15 cellular contexts compared by ENCODE assay signal in the genomic region with DNA sequence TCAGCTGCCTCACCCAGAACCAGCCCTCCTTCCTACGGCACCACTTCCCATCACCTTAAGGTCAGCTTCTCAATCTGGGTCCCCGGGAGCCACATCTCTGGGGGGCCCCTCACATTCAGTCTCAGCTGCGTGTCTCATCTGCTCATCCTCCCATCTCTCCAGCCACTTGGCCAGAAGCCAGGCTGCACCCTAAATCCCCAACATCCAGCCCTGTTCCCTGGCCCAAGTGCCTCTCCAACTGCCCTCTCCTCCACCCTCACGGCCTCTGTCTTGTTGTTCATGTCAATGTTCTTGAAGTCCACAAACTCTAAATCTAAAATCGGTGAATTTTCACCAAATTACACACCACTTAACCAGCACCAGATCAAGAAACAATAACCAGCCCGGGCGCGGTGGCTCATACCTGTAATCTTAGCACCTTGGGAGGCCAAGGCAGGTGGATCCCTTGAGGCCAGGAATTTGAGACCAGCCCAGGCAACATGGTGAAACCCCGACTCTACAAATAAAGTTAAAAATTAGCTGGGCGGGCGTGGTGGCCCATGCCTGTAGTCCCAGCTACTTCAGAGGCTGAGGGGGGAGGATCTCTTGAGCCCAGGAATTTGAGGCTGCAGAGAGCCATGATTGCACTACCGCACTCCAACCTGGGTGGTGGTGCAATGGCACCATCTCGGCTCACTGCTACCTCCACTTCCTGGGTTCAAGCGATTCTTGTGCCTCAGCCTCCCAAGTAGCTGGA. TPM values are rescaled to one million over a fixed set of nuclear protein-coding genes. Genes with fewer than 3 reads are reported as not detected.
DNase-seq lines count a peak whose midpoint lies in the region; ATAC-seq, FAIRE-seq and TF ChIP-seq lines count a peak whose summit lies in the region.
"Had no signal": no experiment of that assay in that cellular context is flagged by ENCODE, and none has a peak within 500 bp of the region (broad histone marks: within the 10 kb centered on the region; RNA-seq: fewer than 3 reads in every experiment).

No MANE protein-coding gene starts in this region.

- H3K4me1 Mint-ChIP-seq in activated CD4-positive, alpha-beta T cell treated with anti-CD3 and anti-CD28 coated beads for 36 hours: no peaks in the 10 kb centered on the region
- H3K4me1 Mint-ChIP-seq: activated naive CD4-positive, alpha-beta T cell treated with anti-CD3 and anti-CD28 coated beads, Interleukin-2, amount 50 U/mL, for 24 hours had no signal

- H3K36me3 Mint-ChIP-seq in activated CD4-positive, alpha-beta T cell treated with anti-CD3 and anti-CD28 coated beads for 36 hours (ENCODE audit: low read depth): no peaks in the 10 kb centered on the region
- H3K36me3 Mint-ChIP-seq: activated naive CD4-positive, alpha-beta T cell treated with anti-CD3 and anti-CD28 coated beads, Interleukin-2, amount 50 U/mL, for 24 hours had no signal

- no peak for TF ChIP-seq EP300 in A549 (IDR thresholded peaks at IDR 0.05)
- TF ChIP-seq EP300 in sigmoid colon (IDR thresholded peaks at IDR 0.05): no peak

- H3K9me3 ChIP-seq in A549: no peaks in the 10 kb centered on the region
- H3K9me3 ChIP-seq in sigmoid colon: no peaks in the 10 kb centered on the region

- no peak for TF ChIP-seq POLR2A in A549 (IDR thresholded peaks at IDR 0.05; ENCODE audit: low read length)
- TF ChIP-seq POLR2A in sigmoid colon (IDR thresholded peaks at IDR 0.05): no peak

- H3K27me3 ChIP-seq in sigmoid colon: no peaks in the 10 kb centered on the region

- intact Hi-C loops in left ventricle myocardium superior (cut with micrococcal nuclease) (no loop called here), sigmoid colon (cut with DNase I) (no loop called here)
- intact Hi-C loops in activated CD4-positive, alpha-beta T cell treated with anti-CD3 and anti-CD28 coated beads for 36 hours (cut with DNase I, micrococcal nuclease): no loop called here

- no peaks in the 10 kb centered on the region for H3K27me3 Mint-ChIP-seq in activated CD4-positive, alpha-beta T cell treated with anti-CD3 and anti-CD28 coated beads for 36 hours
- H3K27me3 Mint-ChIP-seq: activated CD8-positive, alpha-beta T cell treated with anti-CD3 and anti-CD28 coated beads for 36 hours; activated naive CD4-positive, alpha-beta T cell treated with anti-CD3 and anti-CD28 coated beads, Interleukin-2, amount 50 U/mL, for 24 hours had no signal

- ATAC-seq in A549 (no peak), left ventricle myocardium superior (no peak), HG03280 (IDR thresholded peaks at IDR 0.05; ENCODE audit: unreplicated experiment) (no peak), GM21381 (IDR thresholded peaks at IDR 0.05; ENCODE audit: unreplicated experiment) (no peak)
- no peak for ATAC-seq in activated CD4-positive, alpha-beta T cell treated with anti-CD3 and anti-CD28 coated beads for 36 hours
- ATAC-seq: activated CD8-positive, alpha-beta T cell treated with anti-CD3 and anti-CD28 coated beads for 36 hours had no signal

- WGBS in A549 (ENCODE audit: missing lambda C conversion rate): 65% methylated on average over 13 of the region's 14 CpGs
- WGBS in sigmoid colon, 2 donors: 78 to 88% methylated on average over 14 of the region's 14 CpGs

- peaks cover 42% of the 10 kb centered on the region for H3K4me1 ChIP-seq in A549
- H3K4me1 ChIP-seq in sigmoid colon: peaks cover 0 to 91% (median 88%) of the 10 kb centered on the region in 4 donors

- H3K4me2 ChIP-seq in A549: peak overlapping the region; percentile 57

- no peaks in the 10 kb centered on the region for H3K36me3 ChIP-seq in sigmoid colon

- no peak overlapping the region for H3K4me3 Mint-ChIP-seq in activated CD4-positive, alpha-beta T cell treated with anti-CD3 and anti-CD28 coated beads for 36 hours
- H3K4me3 Mint-ChIP-seq: activated CD8-positive, alpha-beta T cell treated with anti-CD3 and anti-CD28 coated beads for 36 hours; activated naive CD4-positive, alpha-beta T cell treated with anti-CD3 and anti-CD28 coated beads, Interleukin-2, amount 50 U/mL, for 24 hours had no signal

- TF ChIP-seq RAD21 in A549 (conservative IDR thresholded peaks at IDR 0.05 in 1 of 2, IDR thresholded peaks at IDR 0.05 in 1 of 2): no peak

- POLR2A ChIA-PET in A549 (lab: Yijun Ruan, JAX): no interaction called here
- POLR2A ChIA-PET in RWPE1 (lab: Yijun Ruan, JAX; ENCODE audit: low non-redundant PET): no interaction called here
- POLR2A ChIA-PET in activated CD4-positive, alpha-beta T cell treated with anti-CD3 and anti-CD28 coated beads for 36 hours (lab: Charles Lee): no interaction called here

- H3K4me3 ChIP-seq in A549: no peak overlapping the region
- H3K4me3 ChIP-seq in sigmoid colon: no peak overlapping the region

- H3K9me3 Mint-ChIP-seq in activated CD4-positive, alpha-beta T cell treated with anti-CD3 and anti-CD28 coated beads for 36 hours (ENCODE audit: low read depth): no peaks in the 10 kb centered on the region
- H3K9me3 Mint-ChIP-seq: activated CD8-positive, alpha-beta T cell treated with anti-CD3 and anti-CD28 coated beads for 36 hours; activated naive CD4-positive, alpha-beta T cell treated with anti-CD3 and anti-CD28 coated beads, Interleukin-2, amount 50 U/mL, for 24 hours had no signal

- H3K27ac ChIP-seq in A549 (peak overlapping the region; percentile 71 to 90), RWPE1 (peak overlapping the region; percentile 99), sigmoid colon (peak overlapping the region; percentile 88 to 97 (median 94))
- H3K27ac ChIP-seq: parathyroid adenoma had no signal

- DNase-seq in A549 (ENCODE audit: low read depth in 1 of 2, low spot score in 1 of 2) (no peak), RWPE1 (ENCODE audit: low spot score) (no peak), left ventricle myocardium superior (peak; percentile 36), sigmoid colon (no peak), HUDEP-2 (lab: John Stamatoyannopoulos, UW; ENCODE audit: unreplicated experiment in 76 of 76) (no peak)
- DNase-seq in activated CD4-positive, alpha-beta T cell treated with anti-CD3 and anti-CD28 coated beads for 36 hours: no peak
- DNase-seq: activated CD8-positive, alpha-beta T cell treated with anti-CD3 and anti-CD28 coated beads for 36 hours; DMS79 treated with DMSO at 0.1 percent for 48 hours had no signal

- TF ChIP-seq CTCF in A549 (IDR thresholded peaks at IDR 0.05) (no peak), RWPE1 (conservative IDR thresholded peaks at IDR 0.05; ENCODE audit: low read depth) (no peak), sigmoid colon (IDR thresholded peaks at IDR 0.05) (no peak)

- no peak for FAIRE-seq in A549 (lab: Jason Lieb, UNC)
- FAIRE-seq: frontal cortex, GM12892 had no signal

- H3K27ac Mint-ChIP-seq in activated CD4-positive, alpha-beta T cell treated with anti-CD3 and anti-CD28 coated beads for 36 hours: no peak overlapping the region
- H3K27ac Mint-ChIP-seq: activated CD8-positive, alpha-beta T cell treated with anti-CD3 and anti-CD28 coated beads for 36 hours; activated naive CD4-positive, alpha-beta T cell treated with anti-CD3 and anti-CD28 coated beads, Interleukin-2, amount 50 U/mL, for 24 hours had no signal

- CTCF ChIA-PET in A549 (lab: Yijun Ruan, JAX): interaction anchor here (1.3 kb wide), 1 partner anchor 24 kb away, joined by 3 read pairs; no protein-coding TSS in a partner anchor
- CTCF ChIA-PET in RWPE1 (lab: Yijun Ruan, JAX): interaction anchor here (0.7 kb wide), 1 partner anchor 723 kb away, joined by 3 read pairs; no protein-coding TSS in a partner anchor
- CTCF ChIA-PET in activated CD4-positive, alpha-beta T cell treated with anti-CD3 and anti-CD28 coated beads for 36 hours (lab: Charles Lee): interaction anchor here (0.6 to 1.2 kb wide), 2 partner anchors 10 to 20 kb away, joined by 3 to 6 read pairs; no protein-coding TSS in a partner anchor

TF ChIP-seq in A549, 52 proteins besides CTCF, POLR2A, EP300 and RAD21 (continues in another document):
- TF ChIP-seq HEYL (CRISPR knock-in tag; IDR thresholded peaks at IDR 0.05) (no peak), RFX5 (IDR thresholded peaks at IDR 0.05) (no peak), HOXB13 (CRISPR knock-in tag; IDR thresholded peaks at IDR 0.05; ENCODE audit: low read depth) (no peak), HOXB5 (CRISPR knock-in tag; IDR thresholded peaks at IDR 0.05) (no peak)

RNA-seq across cellular contexts. Expression of gene A4GALT, which starts 33.7 kb away (rescaled TPM):
- polyA plus RNA-seq in A549 (2011; rRNA removed) (5.0 and 5.1 TPM in 2 replicates), A549 (2017; fragmentation: RNase III; extraction: RNeasy Plus Mini Kit Qiagen cat#74134 plus additional on column Dnase treatment) (6.0 to 9.2 TPM (median 7.8 TPM) in 3 replicates), sigmoid colon (10 to 100 TPM in 2 of 3 donors, 1 to 10 TPM in 1; 1.6 to 17.3 (median 12.6) TPM)
- polyA plus RNA-seq in A549 (2012; cell fraction: cytosol; rRNA removed): 9.1 and 14.2 TPM in 2 replicates
- 12.3 and 13.3 TPM in 2 replicates for polyA plus RNA-seq in A549 (2012; cell fraction: nucleus; rRNA removed)
- polyA minus RNA-seq in A549 (2011; rRNA and poly(A)+ RNA removed): 6.2 and 6.8 TPM in 2 replicates
- total RNA-seq in left ventricle myocardium superior (81.7 TPM), sigmoid colon (10 to 100 TPM; 23.5 to 51.0 (median 27.7) TPM)
- not detected for total RNA-seq in activated CD4-positive, alpha-beta T cell treated with anti-CD3 and anti-CD28 coated beads for 36 hours
- total RNA-seq: T-helper 1 cell treated with Interleukin-12 subunit alpha and Interleukin-12 subunit beta and Interleukin-4 antibody, amounts not matched to agents 30 ng/mL and 1 ng/mL, for 36 hours had no signal

RNA-seq across cellular contexts. Expression of gene CYB5R3, which starts 37.7 kb away (rescaled TPM):
- polyA plus RNA-seq in A549 (2011; rRNA removed) (30.8 and 39.4 TPM in 2 replicates), A549 (2017; fragmentation: RNase III; extraction: RNeasy Plus Mini Kit Qiagen cat#74134 plus additional on column Dnase treatment) (47.6 to 54.0 TPM (median 51.8 TPM) in 3 replicates), sigmoid colon (100 to 1,000 TPM in 1 of 3 donors, 10 to 100 TPM in 2; 44.9 to 158 (median 78.7) TPM)
- 53.4 and 74.7 TPM in 2 replicates for polyA plus RNA-seq in A549 (2012; cell fraction: cytosol; rRNA removed)
- polyA plus RNA-seq in A549 (2012; cell fraction: nucleus; rRNA removed): 60.2 and 68.1 TPM in 2 replicates
- polyA minus RNA-seq in A549 (2011; rRNA and poly(A)+ RNA removed): 40.5 and 42.5 TPM in 2 replicates
- total RNA-seq in left ventricle myocardium superior (283 TPM), sigmoid colon (100 to 1,000 TPM in 2 of 4 donors, 10 to 100 TPM in 2; 71.5 to 156 (median 88.6) TPM)
- 100 to 1,000 TPM in 1 of 2 experiments, 10 to 100 TPM in 1; 79.5 to 101 TPM for total RNA-seq in activated CD4-positive, alpha-beta T cell treated with anti-CD3 and anti-CD28 coated beads for 36 hours

RNA-seq across cellular contexts. Expression of gene ATP5MGL, which starts 46.5 kb away (rescaled TPM):
- polyA plus RNA-seq in A549 (2011; rRNA removed) (not detected in 2 replicates), A549 (2017; fragmentation: RNase III; extraction: RNeasy Plus Mini Kit Qiagen cat#74134 plus additional on column Dnase treatment) (not detected in 3 replicates), sigmoid colon (under 1 TPM in 1 of 3 donors, not detected in 2; 0.25 TPM)
- not detected in 2 replicates for polyA plus RNA-seq in A549 (2012; cell fraction: cytosol; rRNA removed)
- not detected in 2 replicates for polyA plus RNA-seq in A549 (2012; cell fraction: nucleus; rRNA removed)
- 0.87 and 1.3 TPM in 2 replicates for polyA minus RNA-seq in A549 (2011; rRNA and poly(A)+ RNA removed)
- total RNA-seq in left ventricle myocardium superior (0.55 TPM), sigmoid colon (under 1 TPM in 1 of 4 donors, not detected in 3; 0.66 TPM)
- total RNA-seq in activated CD4-positive, alpha-beta T cell treated with anti-CD3 and anti-CD28 coated beads for 36 hours: under 1 TPM; 0.54 to 0.69 TPM

Comparison
In these comparisons a context has a peak if more than half of its experiments do, and no peak if none do; other contexts are left out.
1. RNA of gene A4GALT, which starts 33.7 kb away (total RNA-seq): 81.7 TPM in left ventricle myocardium superior (single experiment) and 23.5 to 51.0 TPM in sigmoid colon; not detected in activated CD4-positive, alpha-beta T cell treated with anti-CD3 and anti-CD28 coated beads for 36 hours; every median in the first group is over 10 times any median in the second.
2. Peak in every context shown above with its lines, with median percentiles within 50 percentile points of each other: H3K27ac ChIP-seq.